2 cellular contexts compared by ENCODE assay signal in the genomic region with DNA sequence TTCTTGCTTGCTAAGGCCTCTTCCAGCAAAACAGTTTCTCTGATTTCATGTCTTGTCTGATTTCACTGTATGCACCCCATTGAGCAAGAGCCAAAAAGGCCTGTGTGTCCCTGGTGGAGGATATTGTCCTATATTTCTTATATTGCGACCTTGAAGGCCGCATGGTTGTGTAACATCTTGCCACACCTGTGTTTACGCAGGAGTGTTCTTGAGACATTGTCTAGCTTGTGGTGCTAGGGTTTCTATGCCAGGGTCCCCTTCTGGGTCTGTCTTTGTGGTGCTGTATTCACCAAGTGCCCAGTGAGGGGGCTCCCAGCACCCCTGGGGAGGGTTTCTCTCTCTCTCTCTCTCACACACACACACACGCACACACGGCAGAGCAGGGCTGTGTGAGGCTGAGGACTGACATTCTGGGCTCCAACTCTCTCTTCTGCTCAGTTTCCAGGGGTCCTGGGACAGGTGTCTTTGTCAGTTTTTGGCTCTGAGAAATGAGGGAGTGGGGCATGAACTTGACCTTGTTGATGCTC. TPM values are rescaled to one million over a fixed set of nuclear protein-coding genes. Genes with fewer than 3 reads are reported as not detected.
"Had no signal": no experiment of that assay in that cellular context is flagged by ENCODE, and none has a peak within 500 bp of the region (broad histone marks: within the 10 kb centered on the region; RNA-seq: fewer than 3 reads in every experiment).

No MANE protein-coding gene starts in this region.

RNA-seq across cellular contexts. Expression of gene KCNJ12, which starts 35.6 kb away (rescaled TPM):
- total RNA-seq: natural killer cell treated with Interleukin-12 subunit alpha and Interleukin-12 subunit beta and Interleukin-15 and Interleukin-18, amount 100 ng/mL, for 72 hours had no signal
- polyA plus RNA-seq: immature natural killer cell had no signal
